ENCODE assay signal across 15 cellular contexts in genomic region chr5:151483176-151483575, GRCh38. TPM values are rescaled to one million over a fixed set of nuclear protein-coding genes. Genes with fewer than 3 reads are reported as not detected.
DNase-seq lines count a peak whose midpoint lies in the region; ATAC-seq and TF ChIP-seq lines count a peak whose summit lies in the region.
"Had no signal": no experiment of that assay in that cellular context is flagged by ENCODE, and none has a peak within 500 bp of the region (broad histone marks: within the 10 kb centered on the region; RNA-seq: fewer than 3 reads in every experiment).

No MANE protein-coding gene starts in this region.

- ATAC-seq in HG03108 (IDR thresholded peaks at IDR 0.05; ENCODE audit: unreplicated experiment), result no peak
- ATAC-seq in stimulated activated effector memory CD8-positive, alpha-beta T cell treated with anti-CD3 and anti-CD28 coated beads, Interleukin-12 subunit alpha, Interleukin-12 subunit beta, amount 100 ng/mL, for 72 hours, result no peak
- ATAC-seq: activated T-helper 17 cell treated with anti-CD3 and anti-CD28 coated beads, Interleukin-2, amount 50 U/mL, for 72 hours; psoas muscle; SK-N-SH treated with all-trans-retinoic acid at 6 μM for 48 hours had no signal

- H3K27me3 ChIP-seq in skeletal muscle tissue (ENCODE audit: control insufficient read depth in 3 of 3, insufficient read depth in 3 of 3, low read length in 3 of 3), result no peaks in the 10 kb centered on the region
- no peaks in the 10 kb centered on the region for H3K27me3 ChIP-seq in A673 (replicated peaks; ENCODE audit: insufficient read depth, low read depth, low read length, poor library complexity)
- H3K27me3 ChIP-seq: suprapubic skin had no signal

- H3K4me3 Mint-ChIP-seq in stimulated activated effector memory CD8-positive, alpha-beta T cell treated with anti-CD3 and anti-CD28 coated beads, Interleukin-12 subunit alpha, Interleukin-12 subunit beta, amount 100 ng/mL, for 72 hours, result no peak overlapping the region
- H3K4me3 Mint-ChIP-seq: activated T-helper 17 cell treated with anti-CD3 and anti-CD28 coated beads, Interleukin-2, amount 50 U/mL, for 72 hours had no signal

- peaks cover 11 to 15% (median 15%) of the 10 kb centered on the region in 3 donors for H3K4me1 ChIP-seq in skeletal muscle tissue (ENCODE audit: control insufficient read depth in 3 of 3, insufficient read depth in 3 of 3, low read length in 3 of 3)
- no peaks in the 10 kb centered on the region for H3K4me1 ChIP-seq in A673 (ENCODE audit: insufficient read depth, low read length, poor library complexity, severe bottlenecking)
- H3K4me1 ChIP-seq: suprapubic skin had no signal

- DNase-seq in LHCN-M2 (ENCODE audit: low read depth), result peak; percentile 70
- DNase-seq in amniotic epithelial cell (ENCODE audit: low read depth), result peak; percentile 74
- DNase-seq in iPS-NIHi11 (ENCODE audit: low spot score), result peak; percentile 54
- no peak for DNase-seq in A673 (ENCODE audit: low spot score)
- DNase-seq in stimulated activated effector memory CD8-positive, alpha-beta T cell treated with anti-CD3 and anti-CD28 coated beads, Interleukin-12 subunit alpha, Interleukin-12 subunit beta, amount 100 ng/mL, for 72 hours (ENCODE audit: low spot score in 2 of 2), result no peak
- DNase-seq: activated CD4-positive, alpha-beta T cell treated with anti-CD3 and anti-CD28 coated beads for 48 hours; DMS53; NCI-H1105; NCI-H774; psoas muscle had no signal

- no peaks in the 10 kb centered on the region for H3K9me3 ChIP-seq in skeletal muscle tissue (ENCODE audit: control insufficient read depth in 3 of 3, low read length in 3 of 3)
- no peaks in the 10 kb centered on the region for H3K9me3 ChIP-seq in A673 (ENCODE audit: low read depth, low read length, poor library complexity, severe bottlenecking)
- H3K9me3 ChIP-seq: psoas muscle, suprapubic skin had no signal

- H3K27ac ChIP-seq in skeletal muscle tissue (ENCODE audit: low read depth, low read length), result peak overlapping the region; percentile 20
- H3K27ac ChIP-seq in A673 (ENCODE audit: low read depth, low read length, poor library complexity, severe bottlenecking), result no peak overlapping the region
- H3K27ac ChIP-seq: psoas muscle, suprapubic skin had no signal

- POLR2A ChIA-PET in A673 (lab: Charles Lee; ENCODE audit: low non-redundant PET), result no interaction called here

- intact Hi-C loops in A673 (cut with micrococcal nuclease; ENCODE audit: unreplicated experiment), result no loop called here

- H3K9ac ChIP-seq in skeletal muscle tissue (ENCODE audit: low read depth in 1 of 3, low read length in 3 of 3), result no peak overlapping the region

- no peak overlapping the region for H3K4me3 ChIP-seq in skeletal muscle tissue (ENCODE audit: low read length in 3 of 3)
- no peak overlapping the region for H3K4me3 ChIP-seq in A673 (ENCODE audit: low read depth, low read length, poor library complexity, severe bottlenecking)
- H3K4me3 ChIP-seq: psoas muscle, suprapubic skin had no signal

- no TSS peak for BruUV-seq in A673 (replicated peaks; lab: Mats Ljungman, UMichigan)

- no peaks in the 10 kb centered on the region for H3K9me3 Mint-ChIP-seq in stimulated activated effector memory CD8-positive, alpha-beta T cell treated with anti-CD3 and anti-CD28 coated beads, Interleukin-12 subunit alpha, Interleukin-12 subunit beta, amount 100 ng/mL, for 72 hours
- H3K9me3 Mint-ChIP-seq: activated T-helper 17 cell treated with anti-CD3 and anti-CD28 coated beads, Interleukin-2, amount 50 U/mL, for 72 hours had no signal

- no peak for TF ChIP-seq CTCF in A673 (conservative IDR thresholded peaks at IDR 0.05; ENCODE audit: low read depth, low read length)

- CTCF ChIA-PET in A673 (lab: Charles Lee), result no interaction called here

- peaks cover 15% of the 10 kb centered on the region for H3K36me3 Mint-ChIP-seq in stimulated activated effector memory CD8-positive, alpha-beta T cell treated with anti-CD3 and anti-CD28 coated beads, Interleukin-12 subunit alpha, Interleukin-12 subunit beta, amount 100 ng/mL, for 72 hours

- H3K27ac Mint-ChIP-seq in stimulated activated effector memory CD8-positive, alpha-beta T cell treated with anti-CD3 and anti-CD28 coated beads, Interleukin-12 subunit alpha, Interleukin-12 subunit beta, amount 100 ng/mL, for 72 hours, result no peak overlapping the region
- H3K27ac Mint-ChIP-seq: activated T-helper 17 cell treated with anti-CD3 and anti-CD28 coated beads, Interleukin-2, amount 50 U/mL, for 72 hours had no signal

- H3K36me3 ChIP-seq in skeletal muscle tissue (ENCODE audit: control insufficient read depth in 3 of 3, insufficient read depth in 3 of 3, low read length in 3 of 3) (peaks cover 31 to 41% (median 32%) of the 10 kb centered on the region in 3 donors), A673 (ENCODE audit: insufficient read depth, low read length, poor library complexity, severe bottlenecking) (no peaks in the 10 kb centered on the region)

- H3K4me1 Mint-ChIP-seq in stimulated activated effector memory CD8-positive, alpha-beta T cell treated with anti-CD3 and anti-CD28 coated beads, Interleukin-12 subunit alpha, Interleukin-12 subunit beta, amount 100 ng/mL, for 72 hours, result no peaks in the 10 kb centered on the region
- H3K4me1 Mint-ChIP-seq: activated T-helper 17 cell treated with anti-CD3 and anti-CD28 coated beads, Interleukin-2, amount 50 U/mL, for 72 hours had no signal

RNA-seq across cellular contexts. Expression of gene SLC36A1, which starts 35.8 kb away (rescaled TPM):
- total RNA-seq in LHCN-M2 (2014; rRNA removed), result 6.5 and 11.7 TPM in 2 replicates
- polyA plus RNA-seq in LHCN-M2 (2012), result 6.9 TPM
- total RNA-seq in skeletal muscle tissue, result 8.9 TPM
- total RNA-seq in A673 (2021), result 8.8 and 12.5 TPM in 2 replicates

Comparison
In these comparisons a context has a peak if more than half of its experiments do, and no peak if none do; other contexts are left out.
1. DNase-seq: peak in LHCN-M2 (single experiment), amniotic epithelial cell (single experiment) and iPS-NIHi11 (single experiment); none in A673 (single experiment) and stimulated activated effector memory CD8-positive, alpha-beta T cell treated with anti-CD3 and anti-CD28 coated beads, Interleukin-12 subunit alpha, Interleukin-12 subunit beta, amount 100 ng/mL, for 72 hours (0 of 2).